ENCODE assay signal across 9 cellular contexts in genomic region chr7:867406-868188, GRCh38. TPM values are rescaled to one million over a fixed set of nuclear protein-coding genes. Genes with fewer than 3 reads are reported as not detected.
A peak's percentile ranks its signal among the peaks of the same experiment; 100 is the strongest.
DNase-seq lines count a peak whose midpoint lies in the region; ATAC-seq, FAIRE-seq and TF ChIP-seq lines count a peak whose summit lies in the region.
"Had no signal": no experiment of that assay in that cellular context is flagged by ENCODE, and none has a peak within 500 bp of the region (broad histone marks: within the 10 kb centered on the region; RNA-seq: fewer than 3 reads in every experiment).

No MANE protein-coding gene starts in this region.

- ATAC-seq in A549 (peak; percentile 67 to 72), Panc1 (peak; percentile 48)
- no peak for ATAC-seq in activated T-helper 17 cell treated with anti-CD3 and anti-CD28 coated beads, Interleukin-2, amount 50 U/mL, for 72 hours (replicated peaks)

- H3K4me1 ChIP-seq in A549, result peaks cover 7% of the 10 kb centered on the region; the same call in 2 of the 3 replicates
- H3K4me1 ChIP-seq in Panc1 (ENCODE audit: control insufficient read depth, insufficient read depth, low read length), result no peaks in the 10 kb centered on the region

- POLR2A ChIA-PET in A549 (lab: Yijun Ruan, JAX), result no interaction called here
- POLR2A ChIA-PET in Panc1 (lab: Charles Lee), result no interaction called here

- TF ChIP-seq POLR2A in A549 (IDR thresholded peaks at IDR 0.05; ENCODE audit: low read length), result no peak

- no peak for TF ChIP-seq CTCF in A549 (IDR thresholded peaks at IDR 0.05)
- TF ChIP-seq CTCF in Panc1 (IDR thresholded peaks at IDR 0.05), result no peak

- no peaks in the 10 kb centered on the region for H3K9me3 Mint-ChIP-seq in activated T-helper 17 cell treated with anti-CD3 and anti-CD28 coated beads, Interleukin-2, amount 50 U/mL, for 72 hours

- peaks cover 13% of the 10 kb centered on the region for H3K36me3 ChIP-seq in Panc1 (ENCODE audit: control insufficient read depth, insufficient read depth, low read length)

- H3K4me3 Mint-ChIP-seq in activated T-helper 17 cell treated with anti-CD3 and anti-CD28 coated beads, Interleukin-2, amount 50 U/mL, for 72 hours, result no peak overlapping the region

- H3K4me1 Mint-ChIP-seq in activated T-helper 17 cell treated with anti-CD3 and anti-CD28 coated beads, Interleukin-2, amount 50 U/mL, for 72 hours, result no peaks in the 10 kb centered on the region

- no peaks in the 10 kb centered on the region for H3K27me3 ChIP-seq in Panc1 (ENCODE audit: control insufficient read depth, insufficient read depth, low read length)

- DNase-seq in A549 (ENCODE audit: low read depth in 1 of 2, low spot score in 1 of 2) (peak; percentile 21 to 44), Panc1 (ENCODE audit: low read depth, low spot score) (no peak), fibroblast of gingiva (ENCODE audit: low read depth) (peak; percentile 87), myocyte (ENCODE audit: low read depth) (peak; percentile 74), NCI-H1436 treated with DMSO at 0.1 percent for 48 hours (lab: John Stamatoyannopoulos, UW) (no peak), NCI-H345 treated with DMSO at 0.1 percent for 48 hours (lab: John Stamatoyannopoulos, UW; ENCODE audit: unreplicated experiment) (no peak), NCI-H1048 (lab: John Stamatoyannopoulos, UW) (no peak)
- DNase-seq: cortex of kidney had no signal

- no peak overlapping the region for H3K4me3 ChIP-seq in A549
- H3K4me3 ChIP-seq in Panc1 (ENCODE audit: low read depth in 2 of 2, low read length in 2 of 2), result no peak overlapping the region

- intact Hi-C loops in Panc1 (cut with micrococcal nuclease; ENCODE audit: unreplicated experiment), result no loop called here

- H3K27ac ChIP-seq in A549 (peak overlapping the region in 1 of 2 experiments; percentile 25; a peak in 1 of 6 replicates), Panc1 (ENCODE audit: low read length) (no peak overlapping the region)

- H3K27ac Mint-ChIP-seq in activated T-helper 17 cell treated with anti-CD3 and anti-CD28 coated beads, Interleukin-2, amount 50 U/mL, for 72 hours, result no peak overlapping the region

- H3K9me3 ChIP-seq in A549 (no peaks in the 10 kb centered on the region), Panc1 (ENCODE audit: control insufficient read depth, insufficient read depth, low read depth, low read length) (no peaks in the 10 kb centered on the region)

- no TSS peak for BruUV-seq in Panc1 (replicated peaks; lab: Mats Ljungman, UMichigan)

- FAIRE-seq in A549 (lab: Jason Lieb, UNC), result no peak

- H3K27me3 Mint-ChIP-seq in activated T-helper 17 cell treated with anti-CD3 and anti-CD28 coated beads, Interleukin-2, amount 50 U/mL, for 72 hours, result no peaks in the 10 kb centered on the region

- TF ChIP-seq RAD21 in A549 (conservative IDR thresholded peaks at IDR 0.05 in 1 of 2, IDR thresholded peaks at IDR 0.05 in 1 of 2), result no peak

- in situ Hi-C loops in Panc1 (cut with HindIII; ENCODE audit: low pct_unique_long_range_greater_than_20kb, low sequenced_read_pairs), result no loop called here

- CTCF ChIA-PET in A549 (lab: Yijun Ruan, JAX) (interaction anchor here (0.7 to 1.5 kb wide), 5 partner anchors 10 to 546 kb away, joined by 3 to 6 read pairs (median 4); no protein-coding TSS in a partner anchor), Panc1 (lab: Charles Lee) (interaction anchor here (0.5 to 0.6 kb wide), 2 partner anchors 82 to 126 kb away, joined by 3 read pairs; no protein-coding TSS in a partner anchor)

- no peak overlapping the region for H3K4me2 ChIP-seq in A549

- peaks cover 81% of the 10 kb centered on the region for H3K36me3 Mint-ChIP-seq in activated T-helper 17 cell treated with anti-CD3 and anti-CD28 coated beads, Interleukin-2, amount 50 U/mL, for 72 hours (ENCODE audit: low read depth)

- TF ChIP-seq EP300 in A549 (IDR thresholded peaks at IDR 0.05), result no peak

- WGBS in A549 (ENCODE audit: missing lambda C conversion rate), result 82% methylated on average over 21 of the region's 22 CpGs

TF ChIP-seq in A549, 52 proteins besides CTCF, POLR2A, EP300 and RAD21:
- no peak for TF ChIP-seq FOSL2 (IDR thresholded peaks at IDR 0.05)
- peak; percentile 18; the same call in 1 of the 2 replicates for TF ChIP-seq FOSL2 (CRISPR knock-in tag; IDR thresholded peaks at IDR 0.05)
- TF ChIP-seq USF2 (IDR thresholded peaks at IDR 0.05), result no peak

RNA-seq across cellular contexts. Expression of gene GET4, which starts 8.8 kb away (rescaled TPM):
- polyA plus RNA-seq in A549 (2011; rRNA removed) (21.5 and 26.1 TPM in 2 replicates), A549 (2017; fragmentation: RNase III; extraction: RNeasy Plus Mini Kit Qiagen cat#74134 plus additional on column Dnase treatment) (35.4 to 37.0 TPM (median 36.0 TPM) in 3 replicates)
- 58.0 and 75.8 TPM in 2 replicates for polyA plus RNA-seq in A549 (2012; cell fraction: cytosol; rRNA removed)
- 169 and 176 TPM in 2 replicates for polyA plus RNA-seq in A549 (2012; cell fraction: nucleus; rRNA removed)
- 19.3 and 22.8 TPM in 2 replicates for polyA minus RNA-seq in A549 (2011; rRNA and poly(A)+ RNA removed)
- total RNA-seq in Panc1 (2021; ENCODE audit: unreplicated experiment) (90.9 TPM), myocyte (47.6 and 57.2 TPM in 2 replicates)
- 99.5 TPM for polyA plus RNA-seq in Panc1 (2012; ENCODE audit: insufficient read length)
- 48.5 TPM for polyA plus RNA-seq in myocyte (2012)
- 10 to 100 TPM; 17.1 to 43.0 TPM for total RNA-seq in activated T-helper 17 cell treated with anti-CD3 and anti-CD28 coated beads, Interleukin-2, amount 50 U/mL, for 72 hours

RNA-seq across cellular contexts. Expression of gene SUN1, which starts 35.3 kb away (rescaled TPM):
- polyA plus RNA-seq in A549 (2011; rRNA removed), result 129 and 130 TPM in 2 replicates
- polyA plus RNA-seq in A549 (2012; cell fraction: cytosol; rRNA removed), result 121 and 125 TPM in 2 replicates
- 695 and 869 TPM in 2 replicates for polyA plus RNA-seq in A549 (2012; cell fraction: nucleus; rRNA removed)
- polyA plus RNA-seq in A549 (2017; fragmentation: RNase III; extraction: RNeasy Plus Mini Kit Qiagen cat#74134 plus additional on column Dnase treatment), result 55.5 to 60.7 TPM (median 57.5 TPM) in 3 replicates
- 108 and 152 TPM in 2 replicates for polyA minus RNA-seq in A549 (2011; rRNA and poly(A)+ RNA removed)
- 244 TPM for total RNA-seq in Panc1 (2021; ENCODE audit: unreplicated experiment)
- polyA plus RNA-seq in Panc1 (2012; ENCODE audit: insufficient read length), result 276 TPM
- total RNA-seq in myocyte, result 205 and 236 TPM in 2 replicates
- 153 TPM for polyA plus RNA-seq in myocyte (2012)
- 100 to 1,000 TPM in 1 of 2 donors, 10 to 100 TPM in 1; 46.4 to 103 TPM for total RNA-seq in activated T-helper 17 cell treated with anti-CD3 and anti-CD28 coated beads, Interleukin-2, amount 50 U/mL, for 72 hours

Comparison
In these comparisons a context has a peak if more than half of its experiments do, and no peak if none do; other contexts are left out.
1. DNase-seq: peak in A549 (2 of 2), fibroblast of gingiva (single experiment) and myocyte (single experiment); none in Panc1 (single experiment), NCI-H1436 treated with DMSO at 0.1 percent for 48 hours (single experiment), NCI-H345 treated with DMSO at 0.1 percent for 48 hours (single experiment) and NCI-H1048 (single experiment).